Comparison of ENCODE assay signal across 8 cellular contexts in the genomic region with DNA sequence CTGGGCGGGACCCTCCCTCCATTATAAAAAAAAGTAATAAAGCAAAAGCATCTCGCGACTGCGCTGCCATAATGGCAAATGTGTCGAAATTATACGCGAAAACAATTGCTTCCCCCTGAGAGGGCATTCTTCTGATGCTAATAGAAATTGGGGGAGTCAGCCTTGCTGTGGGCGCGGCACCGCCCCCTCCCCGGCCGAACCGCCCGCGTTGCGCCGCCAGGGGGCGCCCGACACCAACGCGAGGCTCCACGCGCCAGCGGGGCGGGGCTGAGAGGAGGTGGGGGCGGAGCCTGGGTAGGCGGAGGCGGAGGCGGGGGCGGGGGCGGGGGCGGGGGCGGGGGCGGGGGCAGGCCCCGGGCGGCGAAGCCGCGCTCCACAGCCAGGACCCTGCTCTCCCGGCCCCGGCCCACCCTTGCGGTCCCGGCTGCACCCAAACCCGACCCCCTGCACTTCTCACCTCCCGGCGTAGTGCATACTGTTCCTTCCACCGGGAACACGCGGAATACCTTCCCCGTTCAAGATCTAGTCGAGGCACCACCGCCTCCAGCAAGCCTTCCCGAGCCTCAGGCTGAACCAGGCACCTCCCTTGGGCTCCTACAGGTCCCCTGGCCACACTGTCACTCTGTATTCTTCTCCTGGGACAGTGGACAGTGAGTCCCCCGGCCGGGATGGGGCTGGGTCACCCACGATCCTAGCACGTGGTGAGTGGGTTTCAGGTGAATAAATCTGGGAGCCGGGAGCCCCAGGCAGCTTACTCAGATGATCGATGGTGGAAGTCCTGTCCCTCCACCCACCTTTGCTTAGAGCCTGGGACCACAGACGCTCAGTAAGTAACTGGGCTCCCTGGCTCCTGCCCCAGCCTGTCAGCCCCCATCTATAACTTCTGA. TPM values are rescaled to one million over a fixed set of nuclear protein-coding genes. Genes with fewer than 3 reads are reported as not detected.
DNase-seq lines count a peak whose midpoint lies in the region; ATAC-seq and TF ChIP-seq lines count a peak whose summit lies in the region.

No MANE protein-coding gene starts in this region.

- peak overlapping the region; percentile 61 to 68 for H3K4me3 ChIP-seq in foreskin fibroblast (ENCODE audit: low read depth in 1 of 2, low read length in 2 of 2)

- no peaks in the 10 kb centered on the region for H3K9me3 Mint-ChIP-seq in nephron progenitor cell

- peak overlapping the region; percentile 91 for H3K27ac Mint-ChIP-seq in nephron progenitor cell

- peak; percentile 48 for DNase-seq in DMS79 treated with DMSO at 0.1 percent for 48 hours (lab: John Stamatoyannopoulos, UW)
- no peak for DNase-seq in DMS79 (lab: John Stamatoyannopoulos, UW)
- DNase-seq in HT-29 (ENCODE audit: low spot score): peak; percentile 61
- DNase-seq in RWPE1 (ENCODE audit: low spot score): peak; percentile 74
- DNase-seq in activated effector memory CD4-positive, alpha-beta T cell treated with anti-CD3 and anti-CD28 coated beads, Interleukin-2, amount 50 U/mL, for 16 hours: peak; percentile 97
- DNase-seq in foreskin fibroblast: peak; percentile 47 to 89
- peak; percentile 98 for DNase-seq in nephron progenitor cell
- peak; percentile 89 for DNase-seq in stimulated activated naive CD8-positive, alpha-beta T cell treated with anti-CD3 and anti-CD28 coated beads, Interleukin-15, Interleukin-2, amounts not matched to agents 100 U/mL and 50 U/mL, for 24 hours

- POLR2A ChIA-PET in RWPE1 (lab: Yijun Ruan, JAX; ENCODE audit: low non-redundant PET): no interaction called here

- H3K36me3 Mint-ChIP-seq in nephron progenitor cell (ENCODE audit: low read depth): no peaks in the 10 kb centered on the region

- peaks cover 31% of the 10 kb centered on the region for H3K27me3 Mint-ChIP-seq in nephron progenitor cell (ENCODE audit: low read depth, poor library complexity)

- TF ChIP-seq CTCF in RWPE1 (conservative IDR thresholded peaks at IDR 0.05; ENCODE audit: low read depth): peak; percentile 89
- TF ChIP-seq CTCF in foreskin fibroblast (IDR thresholded peaks at IDR 0.05; ENCODE audit: low read depth, low read length): peak; percentile 65
- peak; percentile 86 for TF ChIP-seq CTCF in nephron progenitor cell (IDR thresholded peaks at IDR 0.05)

- H3K27ac ChIP-seq in RWPE1: no peak overlapping the region

- peaks cover 34% of the 10 kb centered on the region for H3K4me1 Mint-ChIP-seq in nephron progenitor cell

- ATAC-seq in stimulated activated naive CD8-positive, alpha-beta T cell treated with anti-CD3 and anti-CD28 coated beads, Interleukin-15, Interleukin-2, amounts not matched to agents 100 U/mL and 50 U/mL, for 24 hours: peak; percentile 87

- peak overlapping the region; percentile 87 for H3K4me3 Mint-ChIP-seq in nephron progenitor cell

- CTCF ChIA-PET in RWPE1 (lab: Yijun Ruan, JAX): interaction anchor here (0.7 kb wide), 2 partner anchors 125 to 853 kb away, joined by 3 to 5 read pairs; no protein-coding TSS in a partner anchor

RNA-seq across cellular contexts. Expression of gene UPK3A, which starts 15.5 kb away (rescaled TPM):
- total RNA-seq in HT-29 (2014; rRNA removed; shearing (Covaris generic)): 4.7 and 6.0 TPM in 2 replicates

RNA-seq across cellular contexts. Expression of gene KIAA0930, which starts 28.5 kb away (rescaled TPM):
- 43.2 and 49.0 TPM in 2 replicates for total RNA-seq in HT-29 (2014; rRNA removed; shearing (Covaris generic))

RNA-seq across cellular contexts. Expression of gene FAM118A, which starts 40.5 kb away (rescaled TPM):
- total RNA-seq in HT-29 (2014; rRNA removed; shearing (Covaris generic)): 31.0 and 45.4 TPM in 2 replicates
